In genomic region chr2:69081757-69082156, GRCh38 we compare ENCODE assay signal across 13 cellular contexts.
A peak's percentile ranks its signal among the peaks of the same experiment; 100 is the strongest.
DNase-seq lines count a peak whose midpoint lies in the region; ATAC-seq, FAIRE-seq and TF ChIP-seq lines count a peak whose summit lies in the region.
"Had no signal": no experiment of that assay in that cellular context is flagged by ENCODE, and none has a peak within 500 bp of the region (broad histone marks: within the 10 kb centered on the region; RNA-seq: fewer than 3 reads in every experiment).

No MANE protein-coding gene starts in this region.

- WGBS in A549 (ENCODE audit: missing lambda C conversion rate) = 87% methylated on average over 4 of the region's 4 CpGs
- WGBS in hepatocyte (ENCODE audit: low lambda C conversion rate, missing lambda C conversion rate) = 97% methylated on average over 4 of the region's 4 CpGs

- H3K27ac ChIP-seq in A549 (peak overlapping the region; percentile 71 to 86), RWPE1 (peak overlapping the region; percentile 72), hepatocyte (peak overlapping the region; percentile 52), skeletal muscle tissue (ENCODE audit: low read depth, low read length) (peak overlapping the region; percentile 60)

- H2AFZ ChIP-seq in hepatocyte = no peak overlapping the region

- H3K36me3 ChIP-seq in hepatocyte (replicated peaks; ENCODE audit: insufficient read depth, low read depth) (no peaks in the 10 kb centered on the region), skeletal muscle tissue (ENCODE audit: control insufficient read depth in 3 of 3, insufficient read depth in 3 of 3, low read length in 3 of 3) (peaks cover 2 to 10% (median 10%) of the 10 kb centered on the region in 3 donors)
- H3K36me3 ChIP-seq: pancreas had no signal

- H3K9me3 ChIP-seq in A549 (no peaks in the 10 kb centered on the region), hepatocyte (ENCODE audit: low read depth) (no peaks in the 10 kb centered on the region), skeletal muscle tissue (ENCODE audit: control insufficient read depth in 3 of 3, low read length in 3 of 3) (no peaks in the 10 kb centered on the region)
- H3K9me3 ChIP-seq: pancreas had no signal

- CTCF ChIA-PET in A549 (lab: Yijun Ruan, JAX) (interaction anchor here (1.3 to 4.3 kb wide), 5 partner anchors 69 to 227 kb away, joined by 3 to 23 read pairs (median 8); partner anchors contain the start of gene ANTXR1), RWPE1 (lab: Yijun Ruan, JAX) (no interaction called here)

- no peaks in the 10 kb centered on the region for H4K20me1 ChIP-seq in hepatocyte (ENCODE audit: insufficient read depth, poor library complexity, severe bottlenecking)

- DNase-seq in A549 (ENCODE audit: low read depth in 1 of 2, low spot score in 1 of 2) (no peak), RWPE1 (ENCODE audit: low spot score) (no peak), hepatocyte (ENCODE audit: low spot score) (no peak), globus pallidus (ENCODE audit: low spot score) (no peak), mesenteric fat pad (ENCODE audit: low spot score) (no peak), NCI-H1694 treated with DMSO at 0.1 percent for 48 hours (lab: John Stamatoyannopoulos, UW) (no peak)
- DNase-seq: activated naive CD4-positive, alpha-beta T cell; NCI-H1436 treated with DMSO at 0.1 percent for 48 hours; pancreas; stimulated activated CD4-positive, alpha-beta T cell treated with anti-CD3 and anti-CD28 coated beads, Interleukin-4, amount 100 ng/mL, for 4 hours had no signal

- H3K4me1 ChIP-seq in A549 (peaks cover 49% of the 10 kb centered on the region), hepatocyte (ENCODE audit: insufficient read depth) (no peaks in the 10 kb centered on the region), skeletal muscle tissue (ENCODE audit: control insufficient read depth in 3 of 3, insufficient read depth in 3 of 3, low read length in 3 of 3) (peaks cover 15 to 18% (median 18%) of the 10 kb centered on the region in 3 donors)

- ATAC-seq in A549 (no peak), HG03571 (IDR thresholded peaks at IDR 0.05; ENCODE audit: unreplicated experiment) (no peak)

- no peak for FAIRE-seq in A549 (lab: Jason Lieb, UNC)
- FAIRE-seq: pancreas had no signal

- peak overlapping the region; percentile 75 for H3K4me2 ChIP-seq in A549
- H3K4me2 ChIP-seq in hepatocyte = no peak overlapping the region

- no peaks in the 10 kb centered on the region for H3K27me3 ChIP-seq in hepatocyte
- H3K27me3 ChIP-seq in skeletal muscle tissue (ENCODE audit: control insufficient read depth in 3 of 3, insufficient read depth in 3 of 3, low read length in 3 of 3) = no peaks in the 10 kb centered on the region
- H3K27me3 ChIP-seq: foreskin keratinocyte, pancreas had no signal

- TF ChIP-seq RAD21 in A549 (conservative IDR thresholded peaks at IDR 0.05 in 1 of 2, IDR thresholded peaks at IDR 0.05 in 1 of 2) = no peak

- no peaks in the 10 kb centered on the region for H3K9me2 ChIP-seq in hepatocyte (replicated peaks; ENCODE audit: insufficient read depth)

- H3K79me2 ChIP-seq in hepatocyte = no peaks in the 10 kb centered on the region

- H3K9ac ChIP-seq in skeletal muscle tissue (ENCODE audit: low read depth in 1 of 3, low read length in 3 of 3) = no peak overlapping the region

- TF ChIP-seq POLR2A in A549 (IDR thresholded peaks at IDR 0.05; ENCODE audit: low read length) = no peak

- TF ChIP-seq CTCF in A549 (IDR thresholded peaks at IDR 0.05) = no peak
- TF ChIP-seq CTCF in RWPE1 (conservative IDR thresholded peaks at IDR 0.05; ENCODE audit: low read depth) = no peak
- no peak for TF ChIP-seq CTCF in hepatocyte (IDR thresholded peaks at IDR 0.05; ENCODE audit: poor library complexity)

- H3K4me3 ChIP-seq in A549 (no peak overlapping the region), hepatocyte (no peak overlapping the region), skeletal muscle tissue (ENCODE audit: low read length in 3 of 3) (no peak overlapping the region)
- H3K4me3 ChIP-seq: pancreas had no signal

- TF ChIP-seq EP300 in A549 (IDR thresholded peaks at IDR 0.05) = no peak

- POLR2A ChIA-PET in A549 (lab: Yijun Ruan, JAX) = interaction anchor here (0.6 to 1.5 kb wide), 2 partner anchors 8 to 82 kb away, joined by 3 read pairs; no protein-coding TSS in a partner anchor
- POLR2A ChIA-PET in RWPE1 (lab: Yijun Ruan, JAX; ENCODE audit: low non-redundant PET) = no interaction called here

TF ChIP-seq in A549, 52 proteins besides CTCF, POLR2A, EP300 and RAD21:
- TF ChIP-seq USF2 (IDR thresholded peaks at IDR 0.05) (no peak), ZFP36 (IDR thresholded peaks at IDR 0.05; ENCODE audit: borderline replicate concordance, partially characterized antibody) (peak; percentile 46), KDM1A (IDR thresholded peaks at IDR 0.05; ENCODE audit: low read depth) (peak; percentile 90), NPAS2 (CRISPR knock-in tag; IDR thresholded peaks at IDR 0.05; ENCODE audit: borderline replicate concordance) (no peak), BHLHE40 (IDR thresholded peaks at IDR 0.05; ENCODE audit: low read depth, low read length) (no peak), FOSL2 (IDR thresholded peaks at IDR 0.05) (no peak), FOSL2 (CRISPR knock-in tag; IDR thresholded peaks at IDR 0.05) (no peak), HDAC2 (IDR thresholded peaks at IDR 0.05) (0 out of 2 replicates have a peak, but pooled peaks have one; percentile 43)
